1 cellular context compared by ENCODE assay signal in the genomic region with DNA sequence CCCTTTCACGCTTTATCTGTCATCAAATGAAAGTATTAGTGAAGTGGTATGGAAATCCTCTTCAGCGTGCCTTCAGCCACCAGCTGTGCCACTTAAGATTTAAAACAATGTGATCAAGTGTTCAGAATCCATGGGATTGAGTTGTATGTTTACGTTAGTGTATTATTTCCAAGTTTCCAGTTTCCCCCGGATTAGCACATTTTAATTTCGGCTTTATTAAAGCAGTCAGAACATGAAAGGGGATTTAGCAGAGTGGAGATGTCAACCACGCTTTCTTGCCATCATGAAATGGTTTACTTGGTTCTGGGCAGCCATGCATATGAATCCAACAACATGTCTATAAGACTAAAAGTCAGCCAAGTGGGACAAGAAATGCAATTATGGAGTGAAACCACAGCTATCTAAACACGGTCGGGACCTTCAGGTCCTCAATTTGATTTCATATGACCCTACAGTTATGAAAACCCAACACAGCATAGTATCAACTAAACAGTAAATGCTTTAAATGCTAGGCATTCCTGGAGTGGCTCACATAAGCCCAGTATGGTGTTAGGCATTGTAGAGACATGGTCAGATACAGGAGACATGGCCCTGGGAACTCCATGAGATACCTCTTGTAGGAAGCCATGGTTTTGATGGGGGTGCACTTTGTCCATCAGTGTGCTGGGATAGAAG.
TF ChIP-seq lines count a peak whose summit lies in the region.

No MANE protein-coding gene starts in this region.

TF ChIP-seq in GM23338, 12 proteins besides CTCF, POLR2A, EP300 and RAD21 (continued from another document):
- TF ChIP-seq, protein P1, sequence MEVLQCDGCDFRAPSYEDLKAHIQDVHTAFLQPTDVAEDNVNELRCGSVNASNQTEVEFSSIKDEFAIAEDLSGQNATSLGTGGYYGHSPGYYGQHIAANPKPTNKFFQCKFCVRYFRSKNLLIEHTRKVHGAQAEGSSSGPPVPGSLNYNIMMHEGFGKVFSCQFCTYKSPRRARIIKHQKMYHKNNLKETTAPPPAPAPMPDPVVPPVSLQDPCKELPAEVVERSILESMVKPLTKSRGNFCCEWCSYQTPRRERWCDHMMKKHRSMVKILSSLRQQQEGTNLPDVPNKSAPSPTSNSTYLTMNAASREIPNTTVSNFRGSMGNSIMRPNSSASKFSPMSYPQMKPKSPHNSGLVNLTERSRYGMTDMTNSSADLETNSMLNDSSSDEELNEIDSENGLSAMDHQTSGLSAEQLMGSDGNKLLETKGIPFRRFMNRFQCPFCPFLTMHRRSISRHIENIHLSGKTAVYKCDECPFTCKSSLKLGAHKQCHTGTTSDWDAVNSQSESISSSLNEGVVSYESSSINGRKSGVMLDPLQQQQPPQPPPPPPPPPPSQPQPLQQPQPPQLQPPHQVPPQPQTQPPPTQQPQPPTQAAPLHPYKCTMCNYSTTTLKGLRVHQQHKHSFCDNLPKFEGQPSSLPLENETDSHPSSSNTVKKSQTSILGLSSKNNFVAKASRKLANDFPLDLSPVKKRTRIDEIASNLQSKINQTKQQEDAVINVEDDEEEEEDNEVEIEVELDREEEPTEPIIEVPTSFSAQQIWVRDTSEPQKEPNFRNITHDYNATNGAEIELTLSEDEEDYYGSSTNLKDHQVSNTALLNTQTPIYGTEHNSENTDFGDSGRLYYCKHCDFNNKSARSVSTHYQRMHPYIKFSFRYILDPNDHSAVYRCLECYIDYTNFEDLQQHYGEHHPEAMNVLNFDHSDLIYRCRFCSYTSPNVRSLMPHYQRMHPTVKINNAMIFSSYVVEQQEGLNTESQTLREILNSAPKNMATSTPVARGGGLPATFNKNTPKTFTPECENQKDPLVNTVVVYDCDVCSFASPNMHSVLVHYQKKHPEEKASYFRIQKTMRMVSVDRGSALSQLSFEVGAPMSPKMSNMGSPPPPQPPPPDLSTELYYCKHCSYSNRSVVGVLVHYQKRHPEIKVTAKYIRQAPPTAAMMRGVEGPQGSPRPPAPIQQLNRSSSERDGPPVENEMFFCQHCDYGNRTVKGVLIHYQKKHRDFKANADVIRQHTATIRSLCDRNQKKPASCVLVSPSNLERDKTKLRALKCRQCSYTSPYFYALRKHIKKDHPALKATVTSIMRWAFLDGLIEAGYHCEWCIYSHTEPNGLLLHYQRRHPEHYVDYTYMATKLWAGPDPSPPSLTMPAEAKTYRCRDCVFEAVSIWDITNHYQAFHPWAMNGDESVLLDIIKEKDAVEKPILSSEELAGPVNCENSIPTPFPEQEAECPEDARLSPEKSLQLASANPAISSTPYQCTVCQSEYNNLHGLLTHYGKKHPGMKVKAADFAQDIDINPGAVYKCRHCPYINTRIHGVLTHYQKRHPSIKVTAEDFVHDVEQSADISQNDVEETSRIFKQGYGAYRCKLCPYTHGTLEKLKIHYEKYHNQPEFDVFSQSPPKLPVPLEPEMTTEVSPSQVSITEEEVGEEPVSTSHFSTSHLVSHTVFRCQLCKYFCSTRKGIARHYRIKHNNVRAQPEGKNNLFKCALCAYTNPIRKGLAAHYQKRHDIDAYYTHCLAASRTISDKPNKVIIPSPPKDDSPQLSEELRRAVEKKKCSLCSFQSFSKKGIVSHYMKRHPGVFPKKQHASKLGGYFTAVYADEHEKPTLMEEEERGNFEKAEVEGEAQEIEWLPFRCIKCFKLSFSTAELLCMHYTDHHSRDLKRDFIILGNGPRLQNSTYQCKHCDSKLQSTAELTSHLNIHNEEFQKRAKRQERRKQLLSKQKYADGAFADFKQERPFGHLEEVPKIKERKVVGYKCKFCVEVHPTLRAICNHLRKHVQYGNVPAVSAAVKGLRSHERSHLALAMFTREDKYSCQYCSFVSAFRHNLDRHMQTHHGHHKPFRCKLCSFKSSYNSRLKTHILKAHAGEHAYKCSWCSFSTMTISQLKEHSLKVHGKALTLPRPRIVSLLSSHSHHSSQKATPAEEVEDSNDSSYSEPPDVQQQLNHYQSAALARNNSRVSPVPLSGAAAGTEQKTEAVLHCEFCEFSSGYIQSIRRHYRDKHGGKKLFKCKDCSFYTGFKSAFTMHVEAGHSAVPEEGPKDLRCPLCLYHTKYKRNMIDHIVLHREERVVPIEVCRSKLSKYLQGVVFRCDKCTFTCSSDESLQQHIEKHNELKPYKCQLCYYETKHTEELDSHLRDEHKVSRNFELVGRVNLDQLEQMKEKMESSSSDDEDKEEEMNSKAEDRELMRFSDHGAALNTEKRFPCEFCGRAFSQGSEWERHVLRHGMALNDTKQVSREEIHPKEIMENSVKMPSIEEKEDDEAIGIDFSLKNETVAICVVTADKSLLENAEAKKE (CRISPR knock-in tag; IDR thresholded peaks at IDR 0.05): no peak
- TF ChIP-seq ZNF331 (CRISPR knock-in tag; IDR thresholded peaks at IDR 0.05; ENCODE audit: low read depth) (no peak), ZNF114 (CRISPR knock-in tag; IDR thresholded peaks at IDR 0.05) (no peak), CREB1 (CRISPR knock-in tag; IDR thresholded peaks at IDR 0.05; ENCODE audit: low read depth) (no peak)
